10 cellular contexts compared by ENCODE assay signal in the genomic region with DNA sequence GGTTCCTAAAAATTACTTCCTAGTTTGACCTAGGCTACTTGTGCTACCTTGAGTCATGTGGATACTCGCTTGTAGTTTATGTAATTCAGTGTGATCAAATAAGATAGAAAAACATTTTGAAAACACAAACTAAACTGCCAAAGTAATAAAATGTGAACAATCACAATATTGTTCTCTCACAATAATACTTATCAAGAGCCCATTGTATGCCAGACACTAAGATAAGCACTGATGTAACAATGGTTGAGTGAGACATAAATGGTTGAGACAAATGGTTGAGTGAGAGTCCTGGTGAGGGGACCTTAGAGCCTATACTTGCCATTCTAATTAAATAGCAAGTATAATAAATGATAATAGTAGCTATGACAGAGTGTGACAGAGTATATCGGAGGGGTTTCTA.
"Had no signal": no experiment of that assay in that cellular context is flagged by ENCODE, and none has a peak within 500 bp of the region (broad histone marks: within the 10 kb centered on the region; RNA-seq: fewer than 3 reads in every experiment).

No MANE protein-coding gene starts in this region.

- H3K9me3 ChIP-seq: stomach, transverse colon had no signal

- H3K27me3 ChIP-seq: stomach, transverse colon had no signal

- H3K27ac ChIP-seq: stomach, transverse colon had no signal

- H3K4me1 ChIP-seq: stomach, transverse colon had no signal

- H3K4me3 ChIP-seq: lung, stomach, transverse colon had no signal

- DNase-seq: activated CD4-positive, alpha-beta T cell treated with anti-CD3 and anti-CD28 coated beads, Interleukin-2, amount 50 U/mL, for 1 hour; activated gamma-delta T cell treated with Interleukin-2 at 50 U/mL for 16 hours; activated naive CD8-positive, alpha-beta T cell treated with anti-CD3 and anti-CD28 coated beads for 36 hours; activated T-cell treated with anti-CD3 and anti-CD28 coated beads, Interleukin-2, amount 50 U/mL, for 1 hour; aorta; nephron progenitor cell; stimulated activated CD4-positive, alpha-beta T cell treated with anti-CD3 and anti-CD28 coated beads, Interleukin-4, amount 100 ng/mL, for 24 hours; stomach; transverse colon had no signal
